Comparison of ENCODE assay signal across 15 cellular contexts in genomic region chr3:76063019-76063418, GRCh38.
DNase-seq lines count a peak whose midpoint lies in the region; ATAC-seq and TF ChIP-seq lines count a peak whose summit lies in the region.
"Had no signal": no experiment of that assay in that cellular context is flagged by ENCODE, and none has a peak within 500 bp of the region (broad histone marks: within the 10 kb centered on the region; RNA-seq: fewer than 3 reads in every experiment).

No MANE protein-coding gene starts in this region.

- H3K4me1 ChIP-seq in subcutaneous abdominal adipose tissue (ENCODE audit: control insufficient read depth in 5 of 5, insufficient read depth in 5 of 5, low read length in 5 of 5), result peaks cover 0 to 15% (median 0%) of the 10 kb centered on the region in 5 donors
- H3K4me1 ChIP-seq: SJSA1, tibial nerve had no signal

- no peak for ATAC-seq in HG02588 (IDR thresholded peaks at IDR 0.05; ENCODE audit: unreplicated experiment)
- ATAC-seq: GM12878 had no signal

- peak; percentile 13 for DNase-seq in DMS53 (lab: John Stamatoyannopoulos, UW)
- no peak for DNase-seq in DMS53 treated with DMSO at 0.1 percent for 48 hours (lab: John Stamatoyannopoulos, UW; ENCODE audit: unreplicated experiment)
- peak; percentile 43 for DNase-seq in T1000 (lab: John Stamatoyannopoulos, UW)
- DNase-seq in fibroblast of pulmonary artery (ENCODE audit: low read depth), result peak; percentile 57
- no peak for DNase-seq in substantia nigra (lab: John Stamatoyannopoulos, UW)
- no peak for DNase-seq in CD1c-positive myeloid dendritic cell (ENCODE audit: extremely low spot score)
- DNase-seq: effector memory CD4-positive, alpha-beta T cell; NCI-H1436 treated with DMSO at 0.1 percent for 48 hours; stimulated activated CD4-positive, alpha-beta T cell treated with anti-CD3 and anti-CD28 coated beads, Interleukin-15, amount 100 ng/mL, for 24 hours had no signal

- H3K9ac ChIP-seq in subcutaneous abdominal adipose tissue (ENCODE audit: low read length in 5 of 5), result no peak overlapping the region

- H3K36me3 ChIP-seq in subcutaneous abdominal adipose tissue (ENCODE audit: control insufficient read depth in 5 of 5, insufficient read depth in 5 of 5, low read length in 5 of 5), result no peaks in the 10 kb centered on the region
- H3K36me3 ChIP-seq: SJSA1, tibial nerve had no signal

- H3K9me3 ChIP-seq in subcutaneous abdominal adipose tissue (ENCODE audit: control insufficient read depth in 5 of 5, low read length in 5 of 5), result peaks cover 0 to 3% (median 0%) of the 10 kb centered on the region in 5 donors
- H3K9me3 ChIP-seq: SJSA1 had no signal

- no peak for TF ChIP-seq CTCF in fibroblast of pulmonary artery (IDR thresholded peaks at IDR 0.05; ENCODE audit: low read length, missing control alignments)

- H3K4me3 ChIP-seq in fibroblast of pulmonary artery (replicated peaks; ENCODE audit: low read depth, low read length) (no peak overlapping the region), subcutaneous abdominal adipose tissue (ENCODE audit: low read depth in 1 of 5, low read length in 5 of 5) (no peak overlapping the region)
- H3K4me3 ChIP-seq: GM12878, SJSA1, tibial nerve had no signal

- no peaks in the 10 kb centered on the region for H3K27me3 ChIP-seq in subcutaneous abdominal adipose tissue (ENCODE audit: control insufficient read depth in 5 of 5, insufficient read depth in 4 of 5, low read length in 5 of 5)
- H3K27me3 ChIP-seq: SJSA1, tibial nerve had no signal

- peak overlapping the region; percentile 44 for H3K27ac ChIP-seq in subcutaneous abdominal adipose tissue (ENCODE audit: low read depth, low read length)
- H3K27ac ChIP-seq in substantia nigra (ENCODE audit: low read depth, low read length, poor library complexity, severe bottlenecking), result no peak overlapping the region
- H3K27ac ChIP-seq: 22Rv1, SJSA1, tibial nerve had no signal

Comparison
In these comparisons a context has a peak if more than half of its experiments do, and no peak if none do; other contexts are left out.
1. DNase-seq: peak in DMS53 (single experiment), T1000 (single experiment) and fibroblast of pulmonary artery (single experiment); none in DMS53 treated with DMSO at 0.1 percent for 48 hours (single experiment), substantia nigra (0 of 49) and CD1c-positive myeloid dendritic cell (single experiment).